In the genomic region with DNA sequence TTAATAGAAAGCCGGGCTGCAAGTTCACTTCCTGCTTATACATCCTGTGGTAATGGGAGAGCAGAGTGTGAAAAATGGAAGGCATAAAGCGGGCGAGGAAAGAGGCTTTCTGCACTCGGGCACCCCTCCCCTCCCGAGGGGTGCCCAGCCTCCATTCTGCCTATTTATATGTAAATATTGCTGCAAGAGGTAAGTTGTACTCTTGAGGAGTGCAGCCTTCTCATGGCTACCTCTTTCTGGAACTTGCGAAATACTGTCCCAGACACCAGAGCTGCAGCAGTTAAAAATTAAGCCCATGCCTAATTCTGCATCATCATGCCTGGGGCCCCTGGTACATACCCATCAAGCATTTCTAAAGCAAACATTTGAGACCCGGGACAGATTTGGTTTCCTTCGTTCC, we compare ENCODE assay signal across 21 cellular contexts.
DNase-seq lines count a peak whose midpoint lies in the region; ATAC-seq, FAIRE-seq and TF ChIP-seq lines count a peak whose summit lies in the region.
"Had no signal": no experiment of that assay in that cellular context is flagged by ENCODE, and none has a peak within 500 bp of the region (broad histone marks: within the 10 kb centered on the region; RNA-seq: fewer than 3 reads in every experiment).

No MANE protein-coding gene starts in this region.

- DNase-seq in H7: peak; percentile 63
- DNase-seq in NB4 (ENCODE audit: low read depth): peak; percentile 80
- no peak for DNase-seq in left lung
- DNase-seq in adrenal gland: no peak
- no peak for DNase-seq in DMS153 treated with DMSO at 0.1 percent for 48 hours (lab: John Stamatoyannopoulos, UW; ENCODE audit: unreplicated experiment)
- no peak for DNase-seq in pancreas
- DNase-seq: BE2C; Calu3; CD4-positive, alpha-beta memory T cell; DMS53; EL; MM.1S; NCI-H1417; NCI-H187; NCI-H2227 treated with DMSO at 0.1 percent for 48 hours; NCI-H510A treated with DMSO at 0.1 percent for 48 hours; NCI-H774; SHP77 had no signal

- ATAC-seq in left lung (peak; percentile 91), GM18517 (IDR thresholded peaks at IDR 0.05; ENCODE audit: unreplicated experiment) (no peak), pancreas (no peak)
- ATAC-seq: GM12878 had no signal

- intact Hi-C loops in left lung (cut with DNase I): no loop called here
- intact Hi-C loops in adrenal gland (cut with DNase I): no loop called here
- intact Hi-C loops in pancreas (cut with DNase I): no loop called here

- H3K4me1 ChIP-seq in left lung (no peaks in the 10 kb centered on the region), adrenal gland (replicated peaks in 1 of 2) (no peaks in the 10 kb centered on the region), pancreas (no peaks in the 10 kb centered on the region)
- H3K4me1 ChIP-seq: BE2C had no signal

- H3K27me3 ChIP-seq in H7 (ENCODE audit: control insufficient read depth, insufficient read depth, low read length) (no peaks in the 10 kb centered on the region), left lung (no peaks in the 10 kb centered on the region), adrenal gland (no peaks in the 10 kb centered on the region), pancreas (no peaks in the 10 kb centered on the region)
- H3K27me3 ChIP-seq: BE2C had no signal

- no peaks in the 10 kb centered on the region for H3K9me3 ChIP-seq in left lung
- H3K9me3 ChIP-seq in adrenal gland (replicated peaks in 1 of 3): no peaks in the 10 kb centered on the region
- no peaks in the 10 kb centered on the region for H3K9me3 ChIP-seq in pancreas
- H3K9me3 ChIP-seq: BE2C had no signal

- H3K4me3 ChIP-seq in H7 (ENCODE audit: insufficient read depth, low read depth, low read length): no peak overlapping the region
- no peak overlapping the region for H3K4me3 ChIP-seq in NB4 (ENCODE audit: low read depth, low read length)
- H3K4me3 ChIP-seq in left lung: no peak overlapping the region
- H3K4me3 ChIP-seq in adrenal gland: no peak overlapping the region
- no peak overlapping the region for H3K4me3 ChIP-seq in pancreas
- H3K4me3 ChIP-seq: GM12878, SK-N-MC had no signal

- H3K27ac ChIP-seq in left lung (no peak overlapping the region), adrenal gland (no peak overlapping the region), pancreas (no peak overlapping the region)
- H3K27ac ChIP-seq: SK-N-MC had no signal

- FAIRE-seq in pancreas (lab: Jason Lieb, UNC): no peak
- FAIRE-seq: GM12878 had no signal

- H3K36me3 ChIP-seq in H7 (replicated peaks; ENCODE audit: control insufficient read depth, insufficient read depth, low read length) (no peaks in the 10 kb centered on the region), left lung (no peaks in the 10 kb centered on the region), adrenal gland (replicated peaks in 1 of 2) (no peaks in the 10 kb centered on the region), pancreas (no peaks in the 10 kb centered on the region)
- H3K36me3 ChIP-seq: BE2C had no signal

- TF ChIP-seq POLR2A in NB4 (IDR thresholded peaks at IDR 0.05; ENCODE audit: extremely low read depth, insufficient read length) (no peak), adrenal gland (IDR thresholded peaks at IDR 0.05) (no peak)

- WGBS in adrenal gland, 4 donors: 81 to 85% (median 83%) methylated on average over 7 to 8 of the region's 8 CpGs
- 78 to 81% methylated on average over 8 of the region's 8 CpGs for WGBS in pancreas, 2 donors

- no peak for TF ChIP-seq CTCF in NB4 (IDR thresholded peaks at IDR 0.05; ENCODE audit: low read depth, low read length)
- TF ChIP-seq CTCF in left lung (IDR thresholded peaks at IDR 0.05): no peak
- TF ChIP-seq CTCF in adrenal gland (IDR thresholded peaks at IDR 0.05): no peak
- TF ChIP-seq CTCF in pancreas (IDR thresholded peaks at IDR 0.05): no peak

Comparison
In these comparisons a context has a peak if more than half of its experiments do, and no peak if none do; other contexts are left out.
1. DNase-seq: peak in H7 (single experiment) and NB4 (single experiment); none in left lung (0 of 2), adrenal gland (0 of 7), DMS153 treated with DMSO at 0.1 percent for 48 hours (single experiment) and pancreas (0 of 6).